24 cellular contexts compared by ENCODE assay signal in genomic region chr13:27371932-27372331, GRCh38.
"Had no signal": no experiment of that assay in that cellular context is flagged by ENCODE, and none has a peak within 500 bp of the region (broad histone marks: within the 10 kb centered on the region; RNA-seq: fewer than 3 reads in every experiment).

No MANE protein-coding gene starts in this region.

- H3K27me3 ChIP-seq: colonic mucosa, hepatocyte, ovary had no signal

- H3K36me3 Mint-ChIP-seq: activated naive CD8-positive, alpha-beta T cell treated with anti-CD3 and anti-CD28 coated beads for 36 hours; brain; naive B cell; WTC11 had no signal

- H3K4me3 Mint-ChIP-seq: activated CD8-positive, alpha-beta T cell treated with anti-CD3 and anti-CD28 coated beads, Interleukin-2, amount 10 ng/mL, durations not matched to agents 7 days and 5 days; activated naive CD8-positive, alpha-beta T cell treated with anti-CD3 and anti-CD28 coated beads for 36 hours; brain; WTC11 had no signal

- H3K9me3 Mint-ChIP-seq: activated naive CD8-positive, alpha-beta T cell treated with anti-CD3 and anti-CD28 coated beads for 36 hours; WTC11 had no signal

- H3K4me3 ChIP-seq: colonic mucosa, hepatocyte, lung, ovary, sigmoid colon, spleen, stomach, thoracic aorta had no signal

- H3K27ac Mint-ChIP-seq: activated CD8-positive, alpha-beta T cell treated with anti-CD3 and anti-CD28 coated beads, Interleukin-2, amount 10 ng/mL, durations not matched to agents 7 days and 5 days; activated naive CD8-positive, alpha-beta T cell treated with anti-CD3 and anti-CD28 coated beads for 36 hours; brain had no signal

- FAIRE-seq: TTC549 had no signal

- ATAC-seq: activated CD8-positive, alpha-beta T cell treated with anti-CD3 and anti-CD28 coated beads, Interleukin-2, amount 10 ng/mL, durations not matched to agents 7 days and 5 days; esophagus mucosa; WTC11 had no signal

- H3K9me3 ChIP-seq: colonic mucosa, ovary, sigmoid colon, spleen, stomach, thoracic aorta had no signal

- H3K27ac ChIP-seq: colonic mucosa, hepatocyte, ovary, sigmoid colon, spleen, thoracic aorta had no signal

- H3K36me3 ChIP-seq: colonic mucosa, ovary, sigmoid colon, spleen, stomach, thoracic aorta had no signal

- DNase-seq: activated CD4-positive, alpha-beta T cell treated with anti-CD3 and anti-CD28 coated beads for 4 hours; activated CD8-positive, alpha-beta memory T cell treated with anti-CD3 and anti-CD28 coated beads, Interleukin-2, amount 50 U/mL, for 4 hours; activated CD8-positive, alpha-beta T cell treated with anti-CD3 and anti-CD28 coated beads, Interleukin-2, amount 10 ng/mL, durations not matched to agents 7 days and 5 days; activated gamma-delta T cell treated with Interleukin-2 at 50 U/mL for 16 hours; activated naive CD8-positive, alpha-beta T cell treated with anti-CD3 and anti-CD28 coated beads for 36 hours; activated T-cell treated with anti-CD3 and anti-CD28 coated beads, Interleukin-2, amount 50 U/mL, for 48 hours; amygdala; central memory CD4-positive, alpha-beta T cell; colonic mucosa; islet precursor cell; midbrain; naive B cell; ovary; sigmoid colon; spleen; stimulated activated CD4-positive, alpha-beta T cell treated with anti-CD3 and anti-CD28 coated beads, Interleukin-1b, Interleukin-23, amount 100 ng/mL, for 48 hours; stomach had no signal
